ENCODE assay signal across 8 cellular contexts in genomic region chr15:82098674-82099073, GRCh38.
"Had no signal": no experiment of that assay in that cellular context is flagged by ENCODE, and none has a peak within 500 bp of the region (broad histone marks: within the 10 kb centered on the region; RNA-seq: fewer than 3 reads in every experiment).

No MANE protein-coding gene starts in this region.

- H3K9ac ChIP-seq: GM23248 had no signal

- DNase-seq: GM23248, GOT3, H9, HCEC 1CT, KG1 had no signal

- ATAC-seq: HepG2, K562 had no signal

- H3K27ac Mint-ChIP-seq: H9 had no signal

- H3K4me3 Mint-ChIP-seq: H9 had no signal

- H3K9me3 Mint-ChIP-seq: H9 had no signal

- H2AFZ ChIP-seq: GM23248 had no signal

- H3K4me3 ChIP-seq: GM23248, K562 had no signal

- H3K27ac ChIP-seq: GM23248, HL-60 had no signal
